8 cellular contexts compared by ENCODE assay signal in the genomic region with DNA sequence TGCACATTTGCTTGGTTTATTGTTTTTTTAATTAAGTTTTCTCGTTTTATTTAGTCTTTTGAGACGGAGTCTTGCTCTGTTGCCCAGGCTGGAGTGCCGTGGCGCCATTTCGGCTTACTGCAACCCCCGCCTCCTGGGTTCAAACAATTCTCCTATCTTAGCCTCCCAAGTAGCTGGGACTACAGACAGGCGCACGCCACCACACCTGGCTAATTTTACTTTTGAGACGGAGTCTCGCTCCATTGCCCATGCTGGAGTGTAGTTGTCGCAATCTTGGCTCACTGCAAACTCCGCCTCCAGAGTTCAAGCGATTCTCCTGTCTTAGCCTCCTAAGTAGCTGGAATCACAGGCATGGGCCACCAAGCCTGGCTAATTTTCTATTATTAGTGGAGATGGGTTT. TPM values are rescaled to one million over a fixed set of nuclear protein-coding genes. Genes with fewer than 3 reads are reported as not detected.
DNase-seq lines count a peak whose midpoint lies in the region; ATAC-seq lines count a peak whose summit lies in the region.

No MANE protein-coding gene starts in this region.

- no peak for ATAC-seq in activated naive CD8-positive, alpha-beta T cell treated with anti-CD3 and anti-CD28 coated beads, Interleukin-2, amount 10 ng/mL, durations not matched to agents 7 days and 5 days (ENCODE audit: low read depth)
- ATAC-seq in GM21381 (IDR thresholded peaks at IDR 0.05; ENCODE audit: unreplicated experiment) (no peak), HG03571 (IDR thresholded peaks at IDR 0.05; ENCODE audit: unreplicated experiment) (no peak)

- H3K36me3 Mint-ChIP-seq in activated T-cell treated with anti-CD3 and anti-CD28 coated beads, Interleukin-2, amount 50 U/mL, for 24 hours (ENCODE audit: low read depth) = peaks cover 74% of the 10 kb centered on the region
- peaks cover 33% of the 10 kb centered on the region for H3K36me3 Mint-ChIP-seq in activated naive CD8-positive, alpha-beta T cell treated with anti-CD3 and anti-CD28 coated beads, Interleukin-2, amount 10 ng/mL, durations not matched to agents 7 days and 5 days

- H3K4me1 Mint-ChIP-seq in activated T-cell treated with anti-CD3 and anti-CD28 coated beads, Interleukin-2, amount 50 U/mL, for 24 hours (ENCODE audit: low read depth) = peaks cover 54% of the 10 kb centered on the region
- peaks cover 47% of the 10 kb centered on the region for H3K4me1 Mint-ChIP-seq in activated naive CD8-positive, alpha-beta T cell treated with anti-CD3 and anti-CD28 coated beads, Interleukin-2, amount 10 ng/mL, durations not matched to agents 7 days and 5 days

- 82% methylated on average over 13 of the region's 13 CpGs for WGBS in thymus

- no peaks in the 10 kb centered on the region for H3K9me3 ChIP-seq in thymus (ENCODE audit: control insufficient read depth)

- peaks cover 48% of the 10 kb centered on the region for H3K36me3 ChIP-seq in thymus (ENCODE audit: control insufficient read depth, insufficient read depth)

- no peak overlapping the region for H3K27ac ChIP-seq in thymus (ENCODE audit: low read depth)

- DNase-seq in activated T-cell treated with anti-CD3 and anti-CD28 coated beads, Interleukin-2, amount 50 U/mL, for 24 hours = peak; percentile 31
- DNase-seq in activated T-cell treated with anti-CD3 and anti-CD28 coated beads, Interleukin-2, amount 50 U/mL, for 48 hours = no peak
- no peak for DNase-seq in activated naive CD8-positive, alpha-beta T cell treated with anti-CD3 and anti-CD28 coated beads, Interleukin-2, amount 10 ng/mL, durations not matched to agents 7 days and 5 days
- peak; percentile 79 for DNase-seq in kidney tubule cell (ENCODE audit: low spot score)
- no peak for DNase-seq in DMS 273 (lab: John Stamatoyannopoulos, UW; ENCODE audit: unreplicated experiment)

- H3K27me3 ChIP-seq in thymus (ENCODE audit: control insufficient read depth, insufficient read depth) = no peaks in the 10 kb centered on the region

- peak overlapping the region; percentile 99 for H3K27ac Mint-ChIP-seq in activated T-cell treated with anti-CD3 and anti-CD28 coated beads, Interleukin-2, amount 50 U/mL, for 24 hours
- peak overlapping the region; percentile 100 for H3K27ac Mint-ChIP-seq in activated naive CD8-positive, alpha-beta T cell treated with anti-CD3 and anti-CD28 coated beads, Interleukin-2, amount 10 ng/mL, durations not matched to agents 7 days and 5 days

- no peaks in the 10 kb centered on the region for H3K9me3 Mint-ChIP-seq in activated T-cell treated with anti-CD3 and anti-CD28 coated beads, Interleukin-2, amount 50 U/mL, for 24 hours
- H3K9me3 Mint-ChIP-seq in activated naive CD8-positive, alpha-beta T cell treated with anti-CD3 and anti-CD28 coated beads, Interleukin-2, amount 10 ng/mL, durations not matched to agents 7 days and 5 days = no peaks in the 10 kb centered on the region

- peak overlapping the region; percentile 73 for H3K4me3 ChIP-seq in thymus (ENCODE audit: low read length)

- H3K27me3 Mint-ChIP-seq in activated T-cell treated with anti-CD3 and anti-CD28 coated beads, Interleukin-2, amount 50 U/mL, for 24 hours = no peaks in the 10 kb centered on the region
- H3K27me3 Mint-ChIP-seq in activated naive CD8-positive, alpha-beta T cell treated with anti-CD3 and anti-CD28 coated beads, Interleukin-2, amount 10 ng/mL, durations not matched to agents 7 days and 5 days = no peaks in the 10 kb centered on the region

- peaks cover 13% of the 10 kb centered on the region for H3K4me1 ChIP-seq in thymus (ENCODE audit: control insufficient read depth, insufficient read depth, low read length)

- peak overlapping the region; percentile 90 for H3K4me3 Mint-ChIP-seq in activated T-cell treated with anti-CD3 and anti-CD28 coated beads, Interleukin-2, amount 50 U/mL, for 24 hours
- H3K4me3 Mint-ChIP-seq in activated naive CD8-positive, alpha-beta T cell treated with anti-CD3 and anti-CD28 coated beads, Interleukin-2, amount 10 ng/mL, durations not matched to agents 7 days and 5 days = peak overlapping the region; percentile 100

- POLR2A ChIA-PET in activated naive CD8-positive, alpha-beta T cell treated with anti-CD3 and anti-CD28 coated beads, Interleukin-2, amount 10 ng/mL, durations not matched to agents 7 days and 5 days (lab: Charles Lee) = interaction anchor here (2.8 to 5.7 kb wide), 3 partner anchors 8 to 42 kb away, joined by 17 to 106 read pairs (median 21); partner anchors contain the start of genes LENG1, MBOAT7 and TSEN34

RNA-seq across cellular contexts. Expression of gene RPS9, which starts 1.3 kb away (rescaled TPM):
- 1,000 to 10,000 TPM; 1,098 to 1,155 TPM for total RNA-seq in activated naive CD8-positive, alpha-beta T cell treated with anti-CD3 and anti-CD28 coated beads, Interleukin-2, amount 10 ng/mL, durations not matched to agents 7 days and 5 days
- 3,716 TPM for polyA plus RNA-seq in thymus

RNA-seq across cellular contexts. Expression of gene TSEN34, which starts 10.9 kb away (rescaled TPM):
- total RNA-seq in activated naive CD8-positive, alpha-beta T cell treated with anti-CD3 and anti-CD28 coated beads, Interleukin-2, amount 10 ng/mL, durations not matched to agents 7 days and 5 days = 10 to 100 TPM; 16.3 to 17.4 TPM
- polyA plus RNA-seq in thymus = 38.8 TPM

RNA-seq across cellular contexts. Expression of gene MBOAT7, which starts 12.6 kb away (rescaled TPM):
- total RNA-seq in activated naive CD8-positive, alpha-beta T cell treated with anti-CD3 and anti-CD28 coated beads, Interleukin-2, amount 10 ng/mL, durations not matched to agents 7 days and 5 days = 10 to 100 TPM; 49.0 to 52.2 TPM
- polyA plus RNA-seq in thymus = 24.6 TPM

RNA-seq across cellular contexts. Expression of gene LILRB3, which starts 20.8 kb away (rescaled TPM):
- total RNA-seq in activated naive CD8-positive, alpha-beta T cell treated with anti-CD3 and anti-CD28 coated beads, Interleukin-2, amount 10 ng/mL, durations not matched to agents 7 days and 5 days = 1 to 10 TPM in 1 of 2 experiments, under 1 TPM in 1; 0.74 to 1.3 TPM
- 15.5 TPM for polyA plus RNA-seq in thymus

RNA-seq across cellular contexts. Expression of gene TMC4, which starts 29.0 kb away (rescaled TPM):
- 1 to 10 TPM; 1.7 to 3.0 TPM for total RNA-seq in activated naive CD8-positive, alpha-beta T cell treated with anti-CD3 and anti-CD28 coated beads, Interleukin-2, amount 10 ng/mL, durations not matched to agents 7 days and 5 days
- 15.4 TPM for polyA plus RNA-seq in thymus

Comparison
In these comparisons a context has a peak if more than half of its experiments do, and no peak if none do; other contexts are left out.
1. DNase-seq: peak in activated T-cell treated with anti-CD3 and anti-CD28 coated beads, Interleukin-2, amount 50 U/mL, for 24 hours (single experiment) and kidney tubule cell (single experiment); none in activated T-cell treated with anti-CD3 and anti-CD28 coated beads, Interleukin-2, amount 50 U/mL, for 48 hours (0 of 2), activated naive CD8-positive, alpha-beta T cell treated with anti-CD3 and anti-CD28 coated beads, Interleukin-2, amount 10 ng/mL, durations not matched to agents 7 days and 5 days (single experiment) and DMS 273 (single experiment).